ENCODE assay signal across 12 cellular contexts in genomic region chr18:74836296-74837139, GRCh38.
DNase-seq lines count a peak whose midpoint lies in the region; ATAC-seq, FAIRE-seq and TF ChIP-seq lines count a peak whose summit lies in the region.
"Had no signal": no experiment of that assay in that cellular context is flagged by ENCODE, and none has a peak within 500 bp of the region (broad histone marks: within the 10 kb centered on the region; RNA-seq: fewer than 3 reads in every experiment).

No MANE protein-coding gene starts in this region.

- 57 to 65% (median 60%) methylated on average over 8 of the region's 8 CpGs for WGBS in heart left ventricle, 4 donors

- CTCF ChIA-PET in activated naive CD4-positive, alpha-beta T cell treated with anti-CD3 and anti-CD28 coated beads, Interleukin-2, amount 10 ng/mL, durations not matched to agents 7 days and 5 days (lab: Charles Lee), result no interaction called here
- CTCF ChIA-PET in activated CD8-positive, alpha-beta memory T cell treated with anti-CD3 and anti-CD28 coated beads, Interleukin-2, amount 10 ng/mL, durations not matched to agents 7 days and 5 days (lab: Charles Lee), result no interaction called here

- H3K27me3 ChIP-seq in heart left ventricle, result no peaks in the 10 kb centered on the region
- H3K27me3 ChIP-seq: BLaER1 had no signal

- TF ChIP-seq POLR2A in heart left ventricle (IDR thresholded peaks at IDR 0.05), result no peak

- H3K27ac ChIP-seq in heart left ventricle, result no peak overlapping the region
- H3K27ac ChIP-seq: BLaER1, HL-60 had no signal

- no peak overlapping the region for H3K4me3 ChIP-seq in heart left ventricle
- H3K4me3 ChIP-seq: BLaER1 had no signal

- no peaks in the 10 kb centered on the region for H3K9me3 Mint-ChIP-seq in activated naive CD4-positive, alpha-beta T cell treated with anti-CD3 and anti-CD28 coated beads, Interleukin-2, amount 10 ng/mL, durations not matched to agents 7 days and 5 days
- H3K9me3 Mint-ChIP-seq in activated CD8-positive, alpha-beta memory T cell treated with anti-CD3 and anti-CD28 coated beads, Interleukin-2, amount 10 ng/mL, durations not matched to agents 7 days and 5 days (ENCODE audit: low read depth), result no peaks in the 10 kb centered on the region
- H3K9me3 Mint-ChIP-seq: brain had no signal

- peaks cover 24% of the 10 kb centered on the region for H3K36me3 Mint-ChIP-seq in activated naive CD4-positive, alpha-beta T cell treated with anti-CD3 and anti-CD28 coated beads, Interleukin-2, amount 10 ng/mL, durations not matched to agents 7 days and 5 days
- H3K36me3 Mint-ChIP-seq in activated CD8-positive, alpha-beta memory T cell treated with anti-CD3 and anti-CD28 coated beads, Interleukin-2, amount 10 ng/mL, durations not matched to agents 7 days and 5 days, result peaks cover 7% of the 10 kb centered on the region
- H3K36me3 Mint-ChIP-seq: brain had no signal

- H3K36me3 ChIP-seq in heart left ventricle, result peaks cover 0 to 11% (median 0%) of the 10 kb centered on the region in 9 donors
- H3K36me3 ChIP-seq: BLaER1 had no signal

- DNase-seq in Right ventricle myocardium inferior (ENCODE audit: missing footprints), result no peak
- DNase-seq in cardiac septum (ENCODE audit: low spot score), result no peak
- peak; percentile 83 to 91 for DNase-seq in SHP77 (lab: John Stamatoyannopoulos, UW)
- DNase-seq in heart left ventricle, result peak in 4 of 5 donors; percentile 27 to 48 (median 34)
- DNase-seq in effector CD8-positive, alpha-beta T cell (lab: John Stamatoyannopoulos, UW), result no peak
- DNase-seq in activated naive CD4-positive, alpha-beta T cell treated with anti-CD3 and anti-CD28 coated beads, Interleukin-2, amount 10 ng/mL, durations not matched to agents 7 days and 5 days, result no peak
- no peak for DNase-seq in GM19239 (ENCODE audit: insufficient read length, low spot score)
- DNase-seq in activated CD8-positive, alpha-beta memory T cell treated with anti-CD3 and anti-CD28 coated beads, Interleukin-2, amount 10 ng/mL, durations not matched to agents 7 days and 5 days, result no peak
- DNase-seq: T-helper 9 cell had no signal

- FAIRE-seq in GM19239 (lab: Jason Lieb, UNC), result no peak

- ATAC-seq in Right ventricle myocardium inferior, result peak; percentile 56
- ATAC-seq in heart left ventricle, result peak; percentile 48 to 69 (median 65)
- no peak for ATAC-seq in activated CD8-positive, alpha-beta memory T cell treated with anti-CD3 and anti-CD28 coated beads, Interleukin-2, amount 10 ng/mL, durations not matched to agents 7 days and 5 days

- intact Hi-C loops in Right ventricle myocardium inferior (cut with DNase I), result no loop called here
- intact Hi-C loops in cardiac septum (cut with DNase I), result no loop called here
- intact Hi-C loops in heart left ventricle (cut with DNase I), result no loop called here

- TF ChIP-seq CTCF in heart left ventricle (IDR thresholded peaks at IDR 0.05), result no peak

- H3K4me1 ChIP-seq in heart left ventricle, result peaks cover 0 to 22% (median 6%) of the 10 kb centered on the region in 12 donors
- H3K4me1 ChIP-seq: BLaER1 had no signal

- no peak overlapping the region for H3K27ac Mint-ChIP-seq in activated naive CD4-positive, alpha-beta T cell treated with anti-CD3 and anti-CD28 coated beads, Interleukin-2, amount 10 ng/mL, durations not matched to agents 7 days and 5 days
- H3K27ac Mint-ChIP-seq in activated CD8-positive, alpha-beta memory T cell treated with anti-CD3 and anti-CD28 coated beads, Interleukin-2, amount 10 ng/mL, durations not matched to agents 7 days and 5 days, result no peak overlapping the region

- H3K9me3 ChIP-seq in heart left ventricle, result no peaks in the 10 kb centered on the region
- H3K9me3 ChIP-seq: BLaER1 had no signal

- H3K27me3 Mint-ChIP-seq in activated naive CD4-positive, alpha-beta T cell treated with anti-CD3 and anti-CD28 coated beads, Interleukin-2, amount 10 ng/mL, durations not matched to agents 7 days and 5 days, result no peaks in the 10 kb centered on the region
- no peaks in the 10 kb centered on the region for H3K27me3 Mint-ChIP-seq in activated CD8-positive, alpha-beta memory T cell treated with anti-CD3 and anti-CD28 coated beads, Interleukin-2, amount 10 ng/mL, durations not matched to agents 7 days and 5 days
- H3K27me3 Mint-ChIP-seq: brain had no signal

- H3K4me1 Mint-ChIP-seq in activated naive CD4-positive, alpha-beta T cell treated with anti-CD3 and anti-CD28 coated beads, Interleukin-2, amount 10 ng/mL, durations not matched to agents 7 days and 5 days, result peaks cover 32% of the 10 kb centered on the region
- H3K4me1 Mint-ChIP-seq in activated CD8-positive, alpha-beta memory T cell treated with anti-CD3 and anti-CD28 coated beads, Interleukin-2, amount 10 ng/mL, durations not matched to agents 7 days and 5 days, result peaks cover 28% of the 10 kb centered on the region

- H3K4me3 Mint-ChIP-seq in activated naive CD4-positive, alpha-beta T cell treated with anti-CD3 and anti-CD28 coated beads, Interleukin-2, amount 10 ng/mL, durations not matched to agents 7 days and 5 days, result no peak overlapping the region
- no peak overlapping the region for H3K4me3 Mint-ChIP-seq in activated CD8-positive, alpha-beta memory T cell treated with anti-CD3 and anti-CD28 coated beads, Interleukin-2, amount 10 ng/mL, durations not matched to agents 7 days and 5 days
- H3K4me3 Mint-ChIP-seq: brain had no signal

Comparison
In these comparisons a context has a peak if more than half of its experiments do, and no peak if none do; other contexts are left out.
1. DNase-seq: peak in SHP77 (2 of 2) and heart left ventricle (4 of 5); none in Right ventricle myocardium inferior (single experiment), cardiac septum (single experiment), effector CD8-positive, alpha-beta T cell (single experiment), activated naive CD4-positive, alpha-beta T cell treated with anti-CD3 and anti-CD28 coated beads, Interleukin-2, amount 10 ng/mL, durations not matched to agents 7 days and 5 days (single experiment), GM19239 (single experiment) and activated CD8-positive, alpha-beta memory T cell treated with anti-CD3 and anti-CD28 coated beads, Interleukin-2, amount 10 ng/mL, durations not matched to agents 7 days and 5 days (single experiment).